1 cellular context compared by ENCODE assay signal in the genomic region with DNA sequence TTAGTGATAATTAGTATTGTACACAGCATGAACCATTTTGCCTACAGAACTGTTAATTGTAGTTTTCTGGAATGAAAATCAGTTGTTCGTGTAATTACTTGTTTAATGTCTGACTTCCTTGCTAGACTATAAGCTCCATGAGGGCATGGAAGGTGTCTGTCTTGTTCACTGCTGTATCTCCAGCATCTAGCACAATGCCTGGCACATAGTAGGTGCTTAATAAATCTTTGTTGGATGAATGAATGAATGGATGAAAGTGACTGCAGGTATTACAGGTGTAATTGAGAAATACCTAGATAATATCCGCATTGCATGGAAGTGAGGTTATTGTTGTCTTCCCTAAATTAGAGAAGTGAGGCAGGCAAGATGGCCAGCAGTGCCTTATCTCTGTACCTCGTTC.
TF ChIP-seq lines count a peak whose summit lies in the region.

No MANE protein-coding gene starts in this region.

TF ChIP-seq in HCT116, 20 proteins besides CTCF, POLR2A, EP300 and RAD21:
- TF ChIP-seq CBX3 (IDR thresholded peaks at IDR 0.05; ENCODE audit: low read depth) (no peak), JUND (IDR thresholded peaks at IDR 0.05) (no peak), ZNF274 (IDR thresholded peaks at IDR 0.05; ENCODE audit: low read depth, low read length) (no peak), EZH2phosphoT487 (IDR thresholded peaks at IDR 0.05; ENCODE audit: borderline replicate concordance) (no peak), EZH2 (IDR thresholded peaks at IDR 0.05) (no peak), CEBPB (IDR thresholded peaks at IDR 0.05; ENCODE audit: low read depth) (no peak), YY1 (IDR thresholded peaks at IDR 0.05; ENCODE audit: extremely low read depth, insufficient replicate concordance, low read depth, low read length) (no peak), ELF1 (IDR thresholded peaks at IDR 0.05; ENCODE audit: borderline replicate concordance, low read depth) (no peak), SIN3A (IDR thresholded peaks at IDR 0.05; ENCODE audit: low read depth) (no peak), SP1 (IDR thresholded peaks at IDR 0.05; ENCODE audit: low read depth) (no peak), POLR2AphosphoS5 (IDR thresholded peaks at IDR 0.05; ENCODE audit: low read depth, low read length) (no peak), FOSL1 (IDR thresholded peaks at IDR 0.05; ENCODE audit: low read depth) (no peak), TCF7L2 (IDR thresholded peaks at IDR 0.05; ENCODE audit: borderline replicate concordance, extremely low read depth, insufficient read depth, insufficient read length) (no peak), ZFX (IDR thresholded peaks at IDR 0.05) (no peak), SRF (IDR thresholded peaks at IDR 0.05; ENCODE audit: low read depth) (no peak)
- TF ChIP-seq, protein P1, sequence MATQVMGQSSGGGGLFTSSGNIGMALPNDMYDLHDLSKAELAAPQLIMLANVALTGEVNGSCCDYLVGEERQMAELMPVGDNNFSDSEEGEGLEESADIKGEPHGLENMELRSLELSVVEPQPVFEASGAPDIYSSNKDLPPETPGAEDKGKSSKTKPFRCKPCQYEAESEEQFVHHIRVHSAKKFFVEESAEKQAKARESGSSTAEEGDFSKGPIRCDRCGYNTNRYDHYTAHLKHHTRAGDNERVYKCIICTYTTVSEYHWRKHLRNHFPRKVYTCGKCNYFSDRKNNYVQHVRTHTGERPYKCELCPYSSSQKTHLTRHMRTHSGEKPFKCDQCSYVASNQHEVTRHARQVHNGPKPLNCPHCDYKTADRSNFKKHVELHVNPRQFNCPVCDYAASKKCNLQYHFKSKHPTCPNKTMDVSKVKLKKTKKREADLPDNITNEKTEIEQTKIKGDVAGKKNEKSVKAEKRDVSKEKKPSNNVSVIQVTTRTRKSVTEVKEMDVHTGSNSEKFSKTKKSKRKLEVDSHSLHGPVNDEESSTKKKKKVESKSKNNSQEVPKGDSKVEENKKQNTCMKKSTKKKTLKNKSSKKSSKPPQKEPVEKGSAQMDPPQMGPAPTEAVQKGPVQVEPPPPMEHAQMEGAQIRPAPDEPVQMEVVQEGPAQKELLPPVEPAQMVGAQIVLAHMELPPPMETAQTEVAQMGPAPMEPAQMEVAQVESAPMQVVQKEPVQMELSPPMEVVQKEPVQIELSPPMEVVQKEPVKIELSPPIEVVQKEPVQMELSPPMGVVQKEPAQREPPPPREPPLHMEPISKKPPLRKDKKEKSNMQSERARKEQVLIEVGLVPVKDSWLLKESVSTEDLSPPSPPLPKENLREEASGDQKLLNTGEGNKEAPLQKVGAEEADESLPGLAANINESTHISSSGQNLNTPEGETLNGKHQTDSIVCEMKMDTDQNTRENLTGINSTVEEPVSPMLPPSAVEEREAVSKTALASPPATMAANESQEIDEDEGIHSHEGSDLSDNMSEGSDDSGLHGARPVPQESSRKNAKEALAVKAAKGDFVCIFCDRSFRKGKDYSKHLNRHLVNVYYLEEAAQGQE (IDR thresholded peaks at IDR 0.05; ENCODE audit: low read depth): no peak
- TF ChIP-seq, protein P2, sequence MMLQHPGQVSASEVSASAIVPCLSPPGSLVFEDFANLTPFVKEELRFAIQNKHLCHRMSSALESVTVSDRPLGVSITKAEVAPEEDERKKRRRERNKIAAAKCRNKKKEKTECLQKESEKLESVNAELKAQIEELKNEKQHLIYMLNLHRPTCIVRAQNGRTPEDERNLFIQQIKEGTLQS (IDR thresholded peaks at IDR 0.05): no peak
- TF ChIP-seq, protein P3, sequence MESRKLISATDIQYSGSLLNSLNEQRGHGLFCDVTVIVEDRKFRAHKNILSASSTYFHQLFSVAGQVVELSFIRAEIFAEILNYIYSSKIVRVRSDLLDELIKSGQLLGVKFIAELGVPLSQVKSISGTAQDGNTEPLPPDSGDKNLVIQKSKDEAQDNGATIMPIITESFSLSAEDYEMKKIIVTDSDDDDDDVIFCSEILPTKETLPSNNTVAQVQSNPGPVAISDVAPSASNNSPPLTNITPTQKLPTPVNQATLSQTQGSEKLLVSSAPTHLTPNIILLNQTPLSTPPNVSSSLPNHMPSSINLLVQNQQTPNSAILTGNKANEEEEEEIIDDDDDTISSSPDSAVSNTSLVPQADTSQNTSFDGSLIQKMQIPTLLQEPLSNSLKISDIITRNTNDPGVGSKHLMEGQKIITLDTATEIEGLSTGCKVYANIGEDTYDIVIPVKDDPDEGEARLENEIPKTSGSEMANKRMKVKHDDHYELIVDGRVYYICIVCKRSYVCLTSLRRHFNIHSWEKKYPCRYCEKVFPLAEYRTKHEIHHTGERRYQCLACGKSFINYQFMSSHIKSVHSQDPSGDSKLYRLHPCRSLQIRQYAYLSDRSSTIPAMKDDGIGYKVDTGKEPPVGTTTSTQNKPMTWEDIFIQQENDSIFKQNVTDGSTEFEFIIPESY (IDR thresholded peaks at IDR 0.05; ENCODE audit: extremely low read depth, insufficient replicate concordance, low read length): no peak
- TF ChIP-seq, protein P4, sequence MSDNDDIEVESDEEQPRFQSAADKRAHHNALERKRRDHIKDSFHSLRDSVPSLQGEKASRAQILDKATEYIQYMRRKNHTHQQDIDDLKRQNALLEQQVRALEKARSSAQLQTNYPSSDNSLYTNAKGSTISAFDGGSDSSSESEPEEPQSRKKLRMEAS (IDR thresholded peaks at IDR 0.05): no peak
